ENCODE assay signal across 8 cellular contexts in genomic region chr3:114152519-114153151, GRCh38. TPM values are rescaled to one million over a fixed set of nuclear protein-coding genes. Genes with fewer than 3 reads are reported as not detected.
DNase-seq lines count a peak whose midpoint lies in the region; ATAC-seq and TF ChIP-seq lines count a peak whose summit lies in the region.

No MANE protein-coding gene starts in this region.

- TF ChIP-seq CTCF in WTC11 (IDR thresholded peaks at IDR 0.05), result peak; percentile 65
- peak; percentile 91 for TF ChIP-seq CTCF in cardiac fibroblast (IDR thresholded peaks at IDR 0.05; ENCODE audit: low read depth, low read length)

- peaks cover 73% of the 10 kb centered on the region for H3K4me1 Mint-ChIP-seq in WTC11

- CTCF ChIA-PET in WTC11 (lab: Charles Lee), result interaction anchor here (0.6 to 3.8 kb wide), 6 partner anchors 25 to 266 kb away, joined by 3 to 49 read pairs (median 10); partner anchors contain the start of gene DRD3

- H3K4me3 Mint-ChIP-seq in WTC11, result peak overlapping the region; percentile 52

- peak; percentile 82 for ATAC-seq in GM18873 (IDR thresholded peaks at IDR 0.05; ENCODE audit: low FRiP score, unreplicated experiment)
- ATAC-seq in HG03139 (IDR thresholded peaks at IDR 0.05; ENCODE audit: unreplicated experiment), result peak; percentile 88
- ATAC-seq in WTC11, result peak; percentile 65

- DNase-seq in AG08395 (ENCODE audit: low spot score), result peak; percentile 71
- DNase-seq in NCI-H2196 treated with DMSO at 0.1 percent for 48 hours (lab: John Stamatoyannopoulos, UW; ENCODE audit: unreplicated experiment), result peak; percentile 99
- peak; percentile 90 for DNase-seq in WTC11 (ENCODE audit: low spot score)
- peak; percentile 83 to 89 for DNase-seq in cardiac fibroblast (ENCODE audit: low read depth in 2 of 2)
- peak; percentile 88 for DNase-seq in islet precursor cell
- DNase-seq in stimulated activated CD4-positive, alpha-beta T cell treated with anti-CD3 and anti-CD28 coated beads, Interleukin-12 subunit alpha, Interleukin-12 subunit beta, amount 100 ng/mL, for 48 hours (ENCODE audit: low read depth in 2 of 3, low spot score in 1 of 3), result peak; percentile 72 to 85 (median 79)

- POLR2A ChIA-PET in WTC11 (lab: Charles Lee), result no interaction called here

- peak overlapping the region; percentile 49 to 55 for H3K4me3 ChIP-seq in cardiac fibroblast (replicated peaks in 1 of 2; ENCODE audit: low read depth in 2 of 2, low read length in 2 of 2)

- peaks cover 3% of the 10 kb centered on the region; the same call in 1 of the 2 replicates for H3K27me3 Mint-ChIP-seq in WTC11 (ENCODE audit: low read depth)

- H3K36me3 Mint-ChIP-seq in WTC11, result no peaks in the 10 kb centered on the region

- H3K9me3 Mint-ChIP-seq in WTC11, result no peaks in the 10 kb centered on the region; the same call in 1 of the 2 replicates

- H3K27ac Mint-ChIP-seq in WTC11, result no peak overlapping the region

TF ChIP-seq in WTC11, 78 proteins besides CTCF, POLR2A, EP300 and RAD21 (continues in another document):
- TF ChIP-seq, protein P1, sequence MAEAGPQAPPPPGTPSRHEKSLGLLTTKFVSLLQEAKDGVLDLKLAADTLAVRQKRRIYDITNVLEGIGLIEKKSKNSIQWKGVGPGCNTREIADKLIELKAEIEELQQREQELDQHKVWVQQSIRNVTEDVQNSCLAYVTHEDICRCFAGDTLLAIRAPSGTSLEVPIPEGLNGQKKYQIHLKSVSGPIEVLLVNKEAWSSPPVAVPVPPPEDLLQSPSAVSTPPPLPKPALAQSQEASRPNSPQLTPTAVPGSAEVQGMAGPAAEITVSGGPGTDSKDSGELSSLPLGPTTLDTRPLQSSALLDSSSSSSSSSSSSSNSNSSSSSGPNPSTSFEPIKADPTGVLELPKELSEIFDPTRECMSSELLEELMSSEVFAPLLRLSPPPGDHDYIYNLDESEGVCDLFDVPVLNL (CRISPR knock-in tag; IDR thresholded peaks at IDR 0.05; ENCODE audit: borderline replicate concordance, low read depth), result no peak
- no peak for TF ChIP-seq MXD4 (CRISPR knock-in tag; IDR thresholded peaks at IDR 0.05; ENCODE audit: borderline replicate concordance)
- no peak for TF ChIP-seq SMAD4 (CRISPR knock-in tag; IDR thresholded peaks at IDR 0.05)
- TF ChIP-seq ZNF317 (CRISPR knock-in tag; IDR thresholded peaks at IDR 0.05; ENCODE audit: borderline replicate concordance, low read depth), result no peak
- TF ChIP-seq, protein P2, sequence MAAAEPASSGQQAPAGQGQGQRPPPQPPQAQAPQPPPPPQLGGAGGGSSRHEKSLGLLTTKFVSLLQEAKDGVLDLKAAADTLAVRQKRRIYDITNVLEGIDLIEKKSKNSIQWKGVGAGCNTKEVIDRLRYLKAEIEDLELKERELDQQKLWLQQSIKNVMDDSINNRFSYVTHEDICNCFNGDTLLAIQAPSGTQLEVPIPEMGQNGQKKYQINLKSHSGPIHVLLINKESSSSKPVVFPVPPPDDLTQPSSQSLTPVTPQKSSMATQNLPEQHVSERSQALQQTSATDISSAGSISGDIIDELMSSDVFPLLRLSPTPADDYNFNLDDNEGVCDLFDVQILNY (CRISPR knock-in tag; IDR thresholded peaks at IDR 0.05), result 0 out of 2 replicates have a peak, but pooled peaks have one; percentile 79
- no peak for TF ChIP-seq NR2C2 (CRISPR knock-in tag; IDR thresholded peaks at IDR 0.05)
- TF ChIP-seq ZNF416 (CRISPR knock-in tag; IDR thresholded peaks at IDR 0.05), result no peak
- TF ChIP-seq, protein P3, sequence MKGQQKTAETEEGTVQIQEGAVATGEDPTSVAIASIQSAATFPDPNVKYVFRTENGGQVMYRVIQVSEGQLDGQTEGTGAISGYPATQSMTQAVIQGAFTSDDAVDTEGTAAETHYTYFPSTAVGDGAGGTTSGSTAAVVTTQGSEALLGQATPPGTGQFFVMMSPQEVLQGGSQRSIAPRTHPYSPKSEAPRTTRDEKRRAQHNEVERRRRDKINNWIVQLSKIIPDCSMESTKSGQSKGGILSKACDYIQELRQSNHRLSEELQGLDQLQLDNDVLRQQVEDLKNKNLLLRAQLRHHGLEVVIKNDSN (CRISPR knock-in tag; IDR thresholded peaks at IDR 0.05), result peak; percentile 86
- peak; percentile 92; the same call in 1 of the 2 replicates for TF ChIP-seq FOXP4 (CRISPR knock-in tag; IDR thresholded peaks at IDR 0.05)
- peak; percentile 83; the same call in 1 of the 2 replicates for TF ChIP-seq SMAD3 (CRISPR knock-in tag; IDR thresholded peaks at IDR 0.05; ENCODE audit: borderline replicate concordance)
- no peak; the same call in 1 of the 2 replicates for TF ChIP-seq CBFB (CRISPR knock-in tag; IDR thresholded peaks at IDR 0.05; ENCODE audit: low read depth)
- no peak for TF ChIP-seq ZNF425 (CRISPR knock-in tag; conservative IDR thresholded peaks at IDR 0.05)
- no peak for TF ChIP-seq ZMAT4 (CRISPR knock-in tag; IDR thresholded peaks at IDR 0.05)
- no peak for TF ChIP-seq NR1H2 (CRISPR knock-in tag; IDR thresholded peaks at IDR 0.05)
- TF ChIP-seq ZNF532 (CRISPR knock-in tag; IDR thresholded peaks at IDR 0.05; ENCODE audit: borderline replicate concordance), result no peak

RNA-seq across cellular contexts. Expression of gene DRD3, which starts 26.2 kb away (rescaled TPM):
- 0.11 to 0.27 TPM (median 0.17 TPM) in 3 replicates for total RNA-seq in WTC11 (2021)

Comparison
In these comparisons a context has a peak if more than half of its experiments do, and no peak if none do; other contexts are left out.
1. Peak in every context shown above with its lines: DNase-seq, ATAC-seq and H3K4me3 ChIP-seq.